In genomic region chr15:89462198-89462912, GRCh38 we compare ENCODE assay signal across 3 cellular contexts.
TF ChIP-seq lines count a peak whose summit lies in the region.

No MANE protein-coding gene starts in this region.

TF ChIP-seq in SK-N-SH treated with all-trans-retinoic acid at 6 μM for 48 hours, 23 proteins besides CTCF, POLR2A, EP300 and RAD21 (continued from another document):
- TF ChIP-seq PATZ1 (CRISPR knock-in tag; IDR thresholded peaks at IDR 0.05; ENCODE audit: borderline replicate concordance) (no peak), GLIS3 (CRISPR knock-in tag; IDR thresholded peaks at IDR 0.05) (no peak), SNAI2 (CRISPR knock-in tag; IDR thresholded peaks at IDR 0.05) (no peak), CSRNP3 (CRISPR knock-in tag; IDR thresholded peaks at IDR 0.05) (no peak), ZNF565 (CRISPR knock-in tag; conservative IDR thresholded peaks at IDR 0.05; ENCODE audit: low read depth) (no peak), BACH2 (CRISPR knock-in tag; IDR thresholded peaks at IDR 0.05; ENCODE audit: borderline replicate concordance) (no peak), OSR1 (CRISPR knock-in tag; IDR thresholded peaks at IDR 0.05) (no peak), TSHZ2 (CRISPR knock-in tag; IDR thresholded peaks at IDR 0.05) (no peak)
TF ChIP-seq in SK-N-SH treated with all-trans-retinoic acid at 6 μM for 48 hours: peak in this region for 0.

TF ChIP-seq in SK-N-SH, 30 proteins besides CTCF, POLR2A, EP300 and RAD21:
- no peak for TF ChIP-seq EZH2phosphoT487 (IDR thresholded peaks at IDR 0.05; ENCODE audit: borderline replicate concordance, low read depth)
- no peak for TF ChIP-seq NFIC (IDR thresholded peaks at IDR 0.05; ENCODE audit: borderline replicate concordance)
- TF ChIP-seq MAX (IDR thresholded peaks at IDR 0.05; ENCODE audit: low read depth): no peak
- TF ChIP-seq MXI1 (IDR thresholded peaks at IDR 0.05; ENCODE audit: low read depth, low read length): no peak
- TF ChIP-seq RFX5 (IDR thresholded peaks at IDR 0.05; ENCODE audit: low read length): no peak
- no peak for TF ChIP-seq FOXJ3 (CRISPR knock-in tag; IDR thresholded peaks at IDR 0.05)
- no peak for TF ChIP-seq TCF12 (IDR thresholded peaks at IDR 0.05)
- TF ChIP-seq GABPA (IDR thresholded peaks at IDR 0.05; ENCODE audit: low read depth): no peak
- no peak for TF ChIP-seq FOXM1 (IDR thresholded peaks at IDR 0.05; ENCODE audit: low read depth)
- TF ChIP-seq ZBTB33 (IDR thresholded peaks at IDR 0.05; ENCODE audit: borderline replicate concordance, low read depth): no peak
- TF ChIP-seq NRF1 (IDR thresholded peaks at IDR 0.05; ENCODE audit: low read depth, low read length): no peak
- no peak for TF ChIP-seq PBX3 (IDR thresholded peaks at IDR 0.05)
- no peak for TF ChIP-seq SMC3 (IDR thresholded peaks at IDR 0.05; ENCODE audit: low read depth, low read length)
- no peak for TF ChIP-seq GATA2 (CRISPR knock-in tag; IDR thresholded peaks at IDR 0.05)
- no peak for TF ChIP-seq TAF1 (IDR thresholded peaks at IDR 0.05; ENCODE audit: borderline replicate concordance, low read depth, low read length)
- no peak for TF ChIP-seq CHD2 (IDR thresholded peaks at IDR 0.05; ENCODE audit: low read length, partially characterized antibody)
- TF ChIP-seq USF2 (IDR thresholded peaks at IDR 0.05; ENCODE audit: borderline replicate concordance, low read depth, low read length): no peak
- TF ChIP-seq SIN3A (IDR thresholded peaks at IDR 0.05; ENCODE audit: borderline replicate concordance, low read depth, low read length): no peak

TF ChIP-seq in H1, 55 proteins besides CTCF, POLR2A, EP300 and RAD21:
- no peak for TF ChIP-seq FOSL1 (IDR thresholded peaks at IDR 0.05; ENCODE audit: insufficient read depth, low read depth, low read length)
- TF ChIP-seq TAF1 (IDR thresholded peaks at IDR 0.05; ENCODE audit: low read depth, low read length): peak; percentile 37; the same call in 1 of the 2 replicates
- TF ChIP-seq SP1 (IDR thresholded peaks at IDR 0.05; ENCODE audit: low read depth, low read length): peak; percentile 80
- TF ChIP-seq TBP (IDR thresholded peaks at IDR 0.05; ENCODE audit: low read depth, low read length): peak; percentile 55; the same call in 1 of the 2 replicates
